ENCODE assay signal across 22 cellular contexts in genomic region chr1:219278288-219278687, GRCh38.
"Had no signal": no experiment of that assay in that cellular context is flagged by ENCODE, and none has a peak within 500 bp of the region (broad histone marks: within the 10 kb centered on the region; RNA-seq: fewer than 3 reads in every experiment).

No MANE protein-coding gene starts in this region.

- H3K9me3 ChIP-seq: Peyer's patch, SJCRH30 had no signal

- H3K36me3 ChIP-seq: Peyer's patch, SJCRH30 had no signal

- H3K4me3 ChIP-seq: Peyer's patch, SJCRH30 had no signal

- H3K27ac ChIP-seq: Peyer's patch, RWPE1, SJCRH30 had no signal

- ATAC-seq: activated CD4-positive, alpha-beta T cell treated with anti-CD3 and anti-CD28 coated beads for 36 hours; activated CD8-positive, alpha-beta T cell treated with anti-CD3 and anti-CD28 coated beads for 36 hours; activated T-cell treated with anti-CD3 and anti-CD28 coated beads, Interleukin-2, amount 50 U/mL, for 72 hours; T-helper 17 cell had no signal

- H3K27me3 ChIP-seq: Peyer's patch, SJCRH30 had no signal

- H3K4me1 ChIP-seq: Peyer's patch, SJCRH30 had no signal

- DNase-seq: activated CD4-positive, alpha-beta T cell treated with anti-CD3 and anti-CD28 coated beads for 36 hours; activated CD4-positive, CD25-positive, alpha-beta regulatory T cell; activated CD8-positive, alpha-beta memory T cell treated with anti-CD3 and anti-CD28 coated beads, Interleukin-2, amount 50 U/mL, for 4 hours; activated CD8-positive, alpha-beta T cell treated with anti-CD3 and anti-CD28 coated beads for 36 hours; activated gamma-delta T cell treated with Interleukin-2 at 50 U/mL for 16 hours; activated naive CD4-positive, alpha-beta T cell treated with anti-CD3 and anti-CD28 coated beads, Interleukin-2, amount 10 ng/mL, durations not matched to agents 7 days and 5 days; activated naive CD8-positive, alpha-beta T cell treated with anti-CD3 and anti-CD28 coated beads for 36 hours; activated T-cell treated with anti-CD3 and anti-CD28 coated beads, Interleukin-2, amount 50 U/mL, for 72 hours; KG1; NCI-H1048; NCI-H1694; NCI-H2029; NCI-H510A treated with DMSO at 0.1 percent for 48 hours; NCI-H69; NK-92 treated with Interleukin-12 subunit alpha and Interleukin-12 subunit beta, amount 100 ng/mL, for 24 hours; OCI-M1; Peyer's patch; Right ventricle myocardium superior; SJCRH30; T-helper 17 cell; T1000 had no signal
